In genomic region chr7:112462236-112462635, GRCh38 we compare ENCODE assay signal across 9 cellular contexts. TPM values are rescaled to one million over a fixed set of nuclear protein-coding genes. Genes with fewer than 3 reads are reported as not detected.
A peak's percentile ranks its signal among the peaks of the same experiment; 100 is the strongest.
DNase-seq lines count a peak whose midpoint lies in the region; ATAC-seq and TF ChIP-seq lines count a peak whose summit lies in the region.
"Had no signal": no experiment of that assay in that cellular context is flagged by ENCODE, and none has a peak within 500 bp of the region (broad histone marks: within the 10 kb centered on the region; RNA-seq: fewer than 3 reads in every experiment).

No MANE protein-coding gene starts in this region.

- no peak overlapping the region for H3K4me3 Mint-ChIP-seq in activated T-helper 2 cell treated with anti-CD3 and anti-CD28 coated beads, Interferon-gamma antibody, Interleukin-2, Interleukin-4, amounts not matched to agents 10 μg/mL and 5 μg/mL and 100 μg/mL, durations not matched to agents 14 hours and 24 hours and 36 hours (ENCODE audit: low read depth)
- H3K4me3 Mint-ChIP-seq in naive thymus-derived CD8-positive, alpha-beta T cell = no peak overlapping the region

- ATAC-seq in naive thymus-derived CD8-positive, alpha-beta T cell = no peak

- H3K36me3 ChIP-seq in fibroblast of lung (ENCODE audit: control insufficient read depth, insufficient read depth, low read length) (peaks cover 12% of the 10 kb centered on the region), prostate gland (no peaks in the 10 kb centered on the region)

- no peak overlapping the region for H2AFZ ChIP-seq in fibroblast of lung (ENCODE audit: low read length)

- H3K36me3 Mint-ChIP-seq in activated T-helper 2 cell treated with anti-CD3 and anti-CD28 coated beads, Interferon-gamma antibody, Interleukin-2, Interleukin-4, amounts not matched to agents 10 μg/mL and 5 μg/mL and 100 μg/mL, durations not matched to agents 14 hours and 24 hours and 36 hours (ENCODE audit: low read depth) = peaks cover 76% of the 10 kb centered on the region
- peaks cover 0 to 92% (median 38%) of the 10 kb centered on the region in 3 donors for H3K36me3 Mint-ChIP-seq in naive thymus-derived CD8-positive, alpha-beta T cell

- H4K20me1 ChIP-seq in fibroblast of lung (ENCODE audit: control insufficient read depth, extremely low read depth, insufficient read depth, low read length) = no peaks in the 10 kb centered on the region

- no peaks in the 10 kb centered on the region for H3K27me3 ChIP-seq in fibroblast of lung (ENCODE audit: control insufficient read depth, insufficient read depth, low read length)
- no peaks in the 10 kb centered on the region for H3K27me3 ChIP-seq in prostate gland (replicated peaks; ENCODE audit: insufficient read depth)

- H3K9me3 ChIP-seq in fibroblast of lung (ENCODE audit: control insufficient read depth, insufficient read depth, low read depth, low read length) = no peaks in the 10 kb centered on the region
- no peaks in the 10 kb centered on the region for H3K9me3 ChIP-seq in prostate gland

- no peak overlapping the region for H3K4me3 ChIP-seq in fibroblast of lung (replicated peaks in 1 of 4; ENCODE audit: control extremely low read depth in 1 of 4, insufficient read depth in 1 of 4, low read depth in 3 of 4, low read length in 4 of 4)
- no peak overlapping the region for H3K4me3 ChIP-seq in prostate gland

- H3K9me3 Mint-ChIP-seq in activated T-helper 2 cell treated with anti-CD3 and anti-CD28 coated beads, Interferon-gamma antibody, Interleukin-2, Interleukin-4, amounts not matched to agents 10 μg/mL and 5 μg/mL and 100 μg/mL, durations not matched to agents 14 hours and 24 hours and 36 hours = no peaks in the 10 kb centered on the region
- no peaks in the 10 kb centered on the region for H3K9me3 Mint-ChIP-seq in naive thymus-derived CD8-positive, alpha-beta T cell

- H3K4me1 ChIP-seq in fibroblast of lung (ENCODE audit: control insufficient read depth, extremely low read depth, insufficient read depth, low read length) (no peaks in the 10 kb centered on the region), prostate gland (replicated peaks) (no peaks in the 10 kb centered on the region)

- peak; percentile 24 for DNase-seq in GM03348 (ENCODE audit: low spot score)
- DNase-seq in NOMO-1 (lab: John Stamatoyannopoulos, UW; ENCODE audit: unreplicated experiment in 2 of 2) = peak; percentile 54 to 78
- DNase-seq in fibroblast of lung (ENCODE audit: low read depth in 2 of 2) = peak; percentile 76 to 88
- DNase-seq in prostate gland (ENCODE audit: low spot score) = peak; percentile 84
- no peak for DNase-seq in activated T-helper 2 cell treated with anti-CD3 and anti-CD28 coated beads, Interferon-gamma antibody, Interleukin-2, Interleukin-4, amounts not matched to agents 10 μg/mL and 5 μg/mL and 100 μg/mL, durations not matched to agents 14 hours and 24 hours and 36 hours (ENCODE audit: low spot score)
- no peak for DNase-seq in naive thymus-derived CD8-positive, alpha-beta T cell
- DNase-seq in activated CD4-positive, alpha-beta T cell treated with anti-CD3 and anti-CD28 coated beads for 1 hour = no peak
- no peak for DNase-seq in middle frontal gyrus (ENCODE audit: extremely low spot score, low spot score)
- DNase-seq: glutamatergic neuron had no signal

- H3K79me2 ChIP-seq in fibroblast of lung (ENCODE audit: control insufficient read depth, insufficient read depth, low read length) = peaks cover 5% of the 10 kb centered on the region

- POLR2A ChIA-PET in naive thymus-derived CD8-positive, alpha-beta T cell (lab: Charles Lee) = interaction anchor here (0.5 kb wide), 1 partner anchor 68 kb away, joined by 3 read pairs; no protein-coding TSS in a partner anchor

- H3K27me3 Mint-ChIP-seq in activated T-helper 2 cell treated with anti-CD3 and anti-CD28 coated beads, Interferon-gamma antibody, Interleukin-2, Interleukin-4, amounts not matched to agents 10 μg/mL and 5 μg/mL and 100 μg/mL, durations not matched to agents 14 hours and 24 hours and 36 hours (ENCODE audit: low read depth) = no peaks in the 10 kb centered on the region
- no peaks in the 10 kb centered on the region for H3K27me3 Mint-ChIP-seq in naive thymus-derived CD8-positive, alpha-beta T cell

- no peaks in the 10 kb centered on the region for H3K4me1 Mint-ChIP-seq in activated T-helper 2 cell treated with anti-CD3 and anti-CD28 coated beads, Interferon-gamma antibody, Interleukin-2, Interleukin-4, amounts not matched to agents 10 μg/mL and 5 μg/mL and 100 μg/mL, durations not matched to agents 14 hours and 24 hours and 36 hours (ENCODE audit: low read depth)
- peaks cover 0 to 6% (median 3%) of the 10 kb centered on the region in 4 donors for H3K4me1 Mint-ChIP-seq in naive thymus-derived CD8-positive, alpha-beta T cell

- no peak overlapping the region for H3K27ac Mint-ChIP-seq in activated T-helper 2 cell treated with anti-CD3 and anti-CD28 coated beads, Interferon-gamma antibody, Interleukin-2, Interleukin-4, amounts not matched to agents 10 μg/mL and 5 μg/mL and 100 μg/mL, durations not matched to agents 14 hours and 24 hours and 36 hours
- H3K27ac Mint-ChIP-seq in naive thymus-derived CD8-positive, alpha-beta T cell = no peak overlapping the region

- intact Hi-C loops in prostate gland (cut with DNase I) = no loop called here
- intact Hi-C loops in activated T-helper 2 cell treated with anti-CD3 and anti-CD28 coated beads, Interferon-gamma antibody, Interleukin-2, Interleukin-4, amounts not matched to agents 10 μg/mL and 5 μg/mL and 100 μg/mL, durations not matched to agents 14 hours and 24 hours and 36 hours (cut with micrococcal nuclease) = no loop called here

- H3K9ac ChIP-seq in fibroblast of lung (ENCODE audit: insufficient read depth, low read length) = no peak overlapping the region

- TF ChIP-seq POLR2A in prostate gland (IDR thresholded peaks at IDR 0.05) = no peak

- no peak for TF ChIP-seq CTCF in fibroblast of lung (conservative IDR thresholded peaks at IDR 0.05 in 1 of 2, IDR thresholded peaks at IDR 0.05 in 1 of 2; ENCODE audit: low read depth in 1 of 2, low read length in 2 of 2)
- no peak for TF ChIP-seq CTCF in prostate gland (IDR thresholded peaks at IDR 0.05)

- H3K4me2 ChIP-seq in fibroblast of lung (ENCODE audit: extremely low read depth, insufficient read depth, low read length) = no peak overlapping the region

- H3K27ac ChIP-seq in fibroblast of lung (ENCODE audit: insufficient read depth, low read length) = no peak overlapping the region
- H3K27ac ChIP-seq in prostate gland = no peak overlapping the region

RNA-seq across cellular contexts. Expression of gene IFRD1, which starts 12.0 kb away (rescaled TPM):
- 106 and 127 TPM in 2 replicates for total RNA-seq in fibroblast of lung
- polyA plus RNA-seq in fibroblast of lung = 30.1 and 42.6 TPM in 2 replicates
- 19.5 and 25.5 TPM in 2 replicates for polyA plus RNA-seq in fibroblast of lung (2012)
- 1.2 and 7.9 TPM in 2 replicates for polyA minus RNA-seq in fibroblast of lung (ENCODE audit: low replicate concordance)
- total RNA-seq in prostate gland = 10 to 100 TPM; 57.5 to 58.5 TPM
- 49.5 and 51.7 TPM in 2 replicates for total RNA-seq in activated T-helper 2 cell treated with anti-CD3 and anti-CD28 coated beads, Interferon-gamma antibody, Interleukin-2, Interleukin-4, amounts not matched to agents 10 μg/mL and 5 μg/mL and 100 μg/mL, durations not matched to agents 14 hours and 24 hours and 36 hours
- total RNA-seq in naive thymus-derived CD8-positive, alpha-beta T cell = 10 to 100 TPM; 64.3 to 72.8 TPM
- polyA plus RNA-seq in naive thymus-derived CD8-positive, alpha-beta T cell = 10 to 100 TPM; 22.1 to 28.8 (median 24.0) TPM

RNA-seq across cellular contexts. Expression of gene LSMEM1, which starts 18.6 kb away (rescaled TPM):
- total RNA-seq in fibroblast of lung = 0.26 and 0.50 TPM in 2 replicates
- 0.22 and 0.29 TPM in 2 replicates for polyA plus RNA-seq in fibroblast of lung
- 0.22 and 0.30 TPM in 2 replicates for polyA plus RNA-seq in fibroblast of lung (2012)
- not detected in 2 replicates for polyA minus RNA-seq in fibroblast of lung (ENCODE audit: low replicate concordance)
- 1 to 10 TPM in 1 of 2 donors, not detected in 1; 1.5 TPM for total RNA-seq in prostate gland
- 1.3 and 2.4 TPM in 2 replicates for total RNA-seq in activated T-helper 2 cell treated with anti-CD3 and anti-CD28 coated beads, Interferon-gamma antibody, Interleukin-2, Interleukin-4, amounts not matched to agents 10 μg/mL and 5 μg/mL and 100 μg/mL, durations not matched to agents 14 hours and 24 hours and 36 hours
- 1 to 10 TPM; 2.9 to 3.3 TPM for total RNA-seq in naive thymus-derived CD8-positive, alpha-beta T cell
- polyA plus RNA-seq in naive thymus-derived CD8-positive, alpha-beta T cell = under 1 TPM; 0.08 to 0.44 (median 0.34) TPM

Comparison
In these comparisons a context has a peak if more than half of its experiments do, and no peak if none do; other contexts are left out.
1. DNase-seq: peak in GM03348 (single experiment), NOMO-1 (2 of 2), fibroblast of lung (2 of 2) and prostate gland (single experiment); none in activated T-helper 2 cell treated with anti-CD3 and anti-CD28 coated beads, Interferon-gamma antibody, Interleukin-2, Interleukin-4, amounts not matched to agents 10 μg/mL and 5 μg/mL and 100 μg/mL, durations not matched to agents 14 hours and 24 hours and 36 hours (single experiment), naive thymus-derived CD8-positive, alpha-beta T cell (0 of 10), activated CD4-positive, alpha-beta T cell treated with anti-CD3 and anti-CD28 coated beads for 1 hour (single experiment) and middle frontal gyrus (single experiment).